9 cellular contexts compared by ENCODE assay signal in the genomic region with DNA sequence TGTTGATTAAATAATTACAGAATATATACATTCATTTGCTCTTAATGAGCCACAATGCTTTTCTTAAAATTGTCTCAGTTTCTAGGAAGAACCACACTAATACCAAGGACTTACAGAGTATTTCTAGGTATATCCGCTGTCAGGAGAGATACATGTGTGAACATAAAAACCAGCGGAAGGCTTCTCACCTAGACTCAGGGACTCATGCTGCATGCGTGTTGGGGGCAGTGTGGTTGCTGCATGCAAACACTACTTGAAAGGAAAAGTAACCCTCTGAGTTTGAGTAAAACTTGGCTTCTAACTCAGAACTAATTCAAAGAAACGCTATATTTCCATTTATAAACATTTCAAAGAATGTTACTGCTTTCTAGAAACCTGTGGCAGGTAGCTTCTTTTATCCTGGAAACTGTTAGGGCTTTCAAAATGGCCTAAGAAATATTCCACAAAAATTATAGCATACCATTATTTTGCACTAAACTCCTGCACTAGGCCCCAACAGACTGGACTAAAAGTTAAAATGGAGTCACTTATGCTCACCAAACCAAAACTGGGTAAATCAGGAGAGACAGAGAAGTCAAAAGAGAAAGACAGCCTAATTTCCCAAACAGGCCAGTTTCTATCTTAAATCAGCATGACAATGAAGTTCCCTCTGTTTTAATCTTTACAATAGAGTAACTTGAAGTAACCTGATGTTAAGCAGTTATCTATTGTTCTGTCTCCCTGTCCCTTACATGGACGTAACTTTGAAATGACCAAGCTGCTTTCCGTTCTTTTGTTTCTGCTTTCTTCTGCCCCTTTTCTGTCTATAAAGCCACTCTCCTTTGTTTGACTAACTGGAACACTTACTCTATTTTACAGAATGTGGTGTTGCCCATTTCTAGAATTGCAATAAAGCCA.
DNase-seq lines count a peak whose midpoint lies in the region; ATAC-seq and TF ChIP-seq lines count a peak whose summit lies in the region.
"Had no signal": no experiment of that assay in that cellular context is flagged by ENCODE, and none has a peak within 500 bp of the region (broad histone marks: within the 10 kb centered on the region; RNA-seq: fewer than 3 reads in every experiment).

No MANE protein-coding gene starts in this region.

- H3K4me2 ChIP-seq in GM23248 (ENCODE audit: unreplicated experiment) = no peak overlapping the region

- no peaks in the 10 kb centered on the region for H3K27me3 ChIP-seq in CD4-positive, alpha-beta memory T cell (ENCODE audit: insufficient read depth, low read length)
- H3K27me3 ChIP-seq in GM23248 (replicated peaks; ENCODE audit: insufficient read depth) (no peaks in the 10 kb centered on the region), left ventricle myocardium inferior (ENCODE audit: low read depth) (no peaks in the 10 kb centered on the region)
- H3K27me3 ChIP-seq: MG63 had no signal

- peak overlapping the region; percentile 53 to 93 (median 86) for H3K27ac Mint-ChIP-seq in CD4-positive, alpha-beta memory T cell
- H3K27ac Mint-ChIP-seq in activated naive CD4-positive, alpha-beta T cell treated with anti-CD3 and anti-CD28 coated beads, Interleukin-2, amount 50 U/mL, for 72 hours = peak overlapping the region; percentile 94 to 97

- H3F3A ChIP-seq in GM23248 (ENCODE audit: insufficient read depth) = peaks cover 4% of the 10 kb centered on the region; the same call in 1 of the 2 replicates

- TF ChIP-seq CTCF in left ventricle myocardium inferior (IDR thresholded peaks at IDR 0.05; ENCODE audit: borderline replicate concordance) = no peak

- peak overlapping the region; percentile 7 for H3K27ac ChIP-seq in CD4-positive, alpha-beta memory T cell (ENCODE audit: low read depth, low read length)
- H3K27ac ChIP-seq in GM23248 (no peak overlapping the region), left ventricle myocardium inferior (replicated peaks) (no peak overlapping the region)

- H3K9me2 ChIP-seq in GM23248 (ENCODE audit: insufficient read depth) = no peaks in the 10 kb centered on the region

- peaks cover 73% of the 10 kb centered on the region for H3K4me1 ChIP-seq in CD4-positive, alpha-beta memory T cell (ENCODE audit: insufficient read depth, low read length)
- H3K4me1 ChIP-seq in GM23248 (ENCODE audit: insufficient read depth) (no peaks in the 10 kb centered on the region), left ventricle myocardium inferior (peaks cover 44% of the 10 kb centered on the region)

- WGBS in GM23248 (ENCODE audit: low coverage in 1 of 2, low lambda C conversion rate in 2 of 2, missing lambda C conversion rate in 2 of 2), 2 experiments = 93 to 97% methylated on average over 6 of the region's 6 CpGs

- no peaks in the 10 kb centered on the region for H3K36me3 ChIP-seq in CD4-positive, alpha-beta memory T cell (ENCODE audit: insufficient read depth, low read length)
- H3K36me3 ChIP-seq in GM23248 (ENCODE audit: low read depth) = no peaks in the 10 kb centered on the region
- H3K36me3 ChIP-seq in left ventricle myocardium inferior = no peaks in the 10 kb centered on the region

- H3K36me3 Mint-ChIP-seq in CD4-positive, alpha-beta memory T cell = peaks cover 0 to 14% of the 10 kb centered on the region in 2 donors
- H3K36me3 Mint-ChIP-seq in activated naive CD4-positive, alpha-beta T cell treated with anti-CD3 and anti-CD28 coated beads, Interleukin-2, amount 50 U/mL, for 72 hours = peaks cover 38 to 82% of the 10 kb centered on the region in 2 donors

- peaks cover 0 to 6% (median 0%) of the 10 kb centered on the region in 8 donors for H3K9me3 Mint-ChIP-seq in CD4-positive, alpha-beta memory T cell
- H3K9me3 Mint-ChIP-seq in activated naive CD4-positive, alpha-beta T cell treated with anti-CD3 and anti-CD28 coated beads, Interleukin-2, amount 50 U/mL, for 72 hours = peaks cover 10 to 27% of the 10 kb centered on the region in 2 donors

- no peaks in the 10 kb centered on the region for H4K20me1 ChIP-seq in GM23248 (ENCODE audit: insufficient read depth)

- intact Hi-C loops in CD4-positive, alpha-beta memory T cell (cut with micrococcal nuclease) = no loop called here
- intact Hi-C loops in left ventricle myocardium inferior (cut with micrococcal nuclease) = loop anchor here (10.0 kb wide), 1 partner anchor 369 kb away; no protein-coding TSS in a partner anchor

- CTCF ChIA-PET in CD4-positive, alpha-beta memory T cell (lab: Charles Lee; ENCODE audit: partially characterized antibody) = interaction anchor here (1.9 kb wide), 1 partner anchor 148 kb away, joined by 11 read pairs; no protein-coding TSS in a partner anchor

- in situ Hi-C loops in GM23248 (cut with MboI) = loop anchor here (10.0 kb wide), 1 partner anchor 369 kb away; no protein-coding TSS in a partner anchor

- peaks cover 66 to 90% (median 74%) of the 10 kb centered on the region in 4 donors for H3K4me1 Mint-ChIP-seq in CD4-positive, alpha-beta memory T cell

- ATAC-seq in activated naive CD4-positive, alpha-beta T cell treated with anti-CD3 and anti-CD28 coated beads, Interleukin-2, amount 50 U/mL, for 72 hours = peak; percentile 85 to 90
- ATAC-seq in GM21423 (IDR thresholded peaks at IDR 0.05; ENCODE audit: unreplicated experiment) (no peak), HG02798 (IDR thresholded peaks at IDR 0.05; ENCODE audit: poor library complexity, unreplicated experiment) (no peak)

- DNase-seq in CD4-positive, alpha-beta memory T cell = peak; percentile 37 to 60 (median 55)
- peak; percentile 70 for DNase-seq in activated CD4-positive, alpha-beta T cell treated with anti-CD3 and anti-CD28 coated beads for 48 hours
- DNase-seq in activated naive CD4-positive, alpha-beta T cell treated with anti-CD3 and anti-CD28 coated beads, Interleukin-2, amount 50 U/mL, for 72 hours (ENCODE audit: low spot score in 2 of 2) = peak in 1 of 2 donors; percentile 57
- peak in 3 of 4 experiments; percentile 11 to 42 (median 27) for DNase-seq in stimulated activated CD4-positive, alpha-beta T cell treated with anti-CD3 and anti-CD28 coated beads, Interleukin-1b, Interleukin-23, amount 100 ng/mL, for 24 hours (ENCODE audit: low read depth in 4 of 4, low spot score in 1 of 4)
- DNase-seq in GM23248 (no peak), left ventricle myocardium inferior (no peak)
- DNase-seq: MG63 had no signal

- H3K9me3 ChIP-seq in CD4-positive, alpha-beta memory T cell (ENCODE audit: control insufficient read depth in 1 of 2, low read length in 2 of 2) = no peaks in the 10 kb centered on the region
- H3K9me3 ChIP-seq in GM23248 (ENCODE audit: low read depth) (no peaks in the 10 kb centered on the region), left ventricle myocardium inferior (replicated peaks) (no peaks in the 10 kb centered on the region)
- H3K9me3 ChIP-seq: MG63 had no signal

- H3K79me2 ChIP-seq in GM23248 (ENCODE audit: insufficient read depth) = peaks cover 93% of the 10 kb centered on the region

- H3K4me3 ChIP-seq in CD4-positive, alpha-beta memory T cell (ENCODE audit: low read length in 2 of 2) = no peak overlapping the region
- H3K4me3 ChIP-seq in GM23248 = no peak overlapping the region
- no peak overlapping the region for H3K4me3 ChIP-seq in left ventricle myocardium inferior
- H3K4me3 ChIP-seq: MG63 had no signal

- H3K9ac ChIP-seq in GM23248 = no peak overlapping the region

- POLR2A ChIA-PET in CD4-positive, alpha-beta memory T cell (lab: Charles Lee; ENCODE audit: partially characterized antibody) = interaction anchor here (0.9 kb wide), 1 partner anchor 151 kb away, joined by 4 read pairs; a partner anchor contains a TSS

- no peaks in the 10 kb centered on the region for H3K27me3 Mint-ChIP-seq in CD4-positive, alpha-beta memory T cell

- peak overlapping the region in 7 of 8 donors; percentile 9 to 74 (median 64) for H3K4me3 Mint-ChIP-seq in CD4-positive, alpha-beta memory T cell

- no peak overlapping the region for H2AFZ ChIP-seq in GM23248

Comparison
In these comparisons a context has a peak if more than half of its experiments do, and no peak if none do; other contexts are left out.
1. DNase-seq: peak in CD4-positive, alpha-beta memory T cell (5 of 5), activated CD4-positive, alpha-beta T cell treated with anti-CD3 and anti-CD28 coated beads for 48 hours (single experiment) and stimulated activated CD4-positive, alpha-beta T cell treated with anti-CD3 and anti-CD28 coated beads, Interleukin-1b, Interleukin-23, amount 100 ng/mL, for 24 hours (3 of 4); none in GM23248 (single experiment) and left ventricle myocardium inferior (single experiment).
2. ATAC-seq: peak in activated naive CD4-positive, alpha-beta T cell treated with anti-CD3 and anti-CD28 coated beads, Interleukin-2, amount 50 U/mL, for 72 hours (2 of 2); none in GM21423 (single experiment) and HG02798 (single experiment).